8 cellular contexts compared by ENCODE assay signal in genomic region chrX:153724252-153725038, GRCh38. TPM values are rescaled to one million over a fixed set of nuclear protein-coding genes. Genes with fewer than 3 reads are reported as not detected.
DNase-seq lines count a peak whose midpoint lies in the region; FAIRE-seq and TF ChIP-seq lines count a peak whose summit lies in the region.

ABCD1 (plus strand) TSS chrX:153724856; CDS start chrX:153725267, 411 bp downstream.
BCAP31 (minus strand) TSS chrX:153724387; CDS start chrX:153723244, 1,143 bp downstream.

- H3K27ac ChIP-seq in SJSA1 = peak within 1 kb of the TSS; percentile 55
- peak within 1 kb of the TSS; percentile 94 for H3K27ac ChIP-seq in neutrophil
- H3K27ac ChIP-seq in subcutaneous abdominal adipose tissue (ENCODE audit: low read depth, low read length) = peak within 1 kb of the TSS; percentile 88

- H3K27me3 ChIP-seq in SJSA1 (replicated peaks) (no peaks in the 10 kb centered on the region), neutrophil (no peaks in the 10 kb centered on the region), subcutaneous abdominal adipose tissue (ENCODE audit: control insufficient read depth in 5 of 5, insufficient read depth in 4 of 5, low read length in 5 of 5) (peaks cover 0 to 19% (median 0%) of the 10 kb centered on the region in 5 donors)

- DNase-seq in ELF-1 (ENCODE audit: low read depth, low spot score) = peak; percentile 96
- peak; percentile 81 for DNase-seq in H54 (ENCODE audit: insufficient read length, low spot score)
- peak; percentile 89 for DNase-seq in M059J (ENCODE audit: low read depth)
- peak; percentile 88 to 90 for DNase-seq in SJSA1 (ENCODE audit: low read depth in 1 of 2, low spot score in 2 of 2)
- DNase-seq in activated naive CD4-positive, alpha-beta T cell (lab: John Stamatoyannopoulos, UW) = peak; percentile 56 to 91 (median 81)
- DNase-seq in frontal cortex (ENCODE audit: low spot score in 2 of 2) = peak; percentile 90 to 94

- peak within 1 kb of the TSS; percentile 73 for H3K4me3 ChIP-seq in SJSA1
- H3K4me3 ChIP-seq in neutrophil (ENCODE audit: low read depth in 1 of 2, low read length in 1 of 2) = peak within 1 kb of the TSS; percentile 70 to 72
- peak within 1 kb of the TSS; percentile 65 to 71 (median 70) for H3K4me3 ChIP-seq in subcutaneous abdominal adipose tissue (ENCODE audit: low read depth in 1 of 5, low read length in 5 of 5)

- peaks cover 32% of the 10 kb centered on the region for H3K36me3 ChIP-seq in SJSA1
- H3K36me3 ChIP-seq in neutrophil = peaks cover 20% of the 10 kb centered on the region
- H3K36me3 ChIP-seq in subcutaneous abdominal adipose tissue (ENCODE audit: control insufficient read depth in 5 of 5, insufficient read depth in 5 of 5, low read length in 5 of 5) = peaks cover 0 to 19% (median 14%) of the 10 kb centered on the region in 5 donors

- TF ChIP-seq CTCF in neutrophil (IDR thresholded peaks at IDR 0.05) = peak; percentile 20

- no peaks in the 10 kb centered on the region for H3K9me3 ChIP-seq in SJSA1 (replicated peaks)
- no peaks in the 10 kb centered on the region for H3K9me3 ChIP-seq in neutrophil
- H3K9me3 ChIP-seq in subcutaneous abdominal adipose tissue (ENCODE audit: control insufficient read depth in 5 of 5, low read length in 5 of 5) = peaks cover 0 to 3% (median 0%) of the 10 kb centered on the region in 5 donors

- TF ChIP-seq POLR2A in H54 (IDR thresholded peaks at IDR 0.05; ENCODE audit: low read depth, low read length) = peak; percentile 83

- peak within 1 kb of the TSS; percentile 65 to 86 (median 80) for H3K9ac ChIP-seq in subcutaneous abdominal adipose tissue (ENCODE audit: low read length in 5 of 5)

- H3K4me1 ChIP-seq in SJSA1 (replicated peaks) = peaks cover 35% of the 10 kb centered on the region
- peaks cover 45 to 50% of the 10 kb centered on the region in 2 experiments for H3K4me1 ChIP-seq in neutrophil (ENCODE audit: control insufficient read depth in 1 of 2, insufficient read depth in 1 of 2, low read depth in 1 of 2, low read length in 1 of 2)
- H3K4me1 ChIP-seq in subcutaneous abdominal adipose tissue (ENCODE audit: control insufficient read depth in 5 of 5, insufficient read depth in 5 of 5, low read length in 5 of 5) = peaks cover 16 to 60% (median 51%) of the 10 kb centered on the region in 5 donors

- no peak for FAIRE-seq in H54 (lab: Jason Lieb, UNC)
- FAIRE-seq in frontal cortex (lab: Jason Lieb, UNC) = no peak

RNA-seq across cellular contexts. Expression of gene ABCD1, which starts in this region (rescaled TPM):
- total RNA-seq in M059J (2014; rRNA removed; shearing (Covaris generic)) = 27.4 and 42.9 TPM in 2 replicates
- total RNA-seq in SJSA1 (2014; rRNA removed; shearing (Covaris generic)) = 9.9 and 10.3 TPM in 2 replicates
- 3.7 TPM for total RNA-seq in frontal cortex

RNA-seq across cellular contexts. Expression of gene BCAP31, which starts in this region (rescaled TPM):
- total RNA-seq in M059J (2014; rRNA removed; shearing (Covaris generic)) = 384 and 401 TPM in 2 replicates
- 188 and 249 TPM in 2 replicates for total RNA-seq in SJSA1 (2014; rRNA removed; shearing (Covaris generic))
- 57.5 TPM for total RNA-seq in frontal cortex

Comparison
In these comparisons a context has a peak if more than half of its experiments do, and no peak if none do; other contexts are left out.
1. Peak in every context shown above with its lines: DNase-seq, H3K4me3 ChIP-seq and H3K27ac ChIP-seq.